Comparison of ENCODE assay signal across 8 cellular contexts in genomic region chr9:4315582-4316215, GRCh38. TPM values are rescaled to one million over a fixed set of nuclear protein-coding genes. Genes with fewer than 3 reads are reported as not detected.
A peak's percentile ranks its signal among the peaks of the same experiment; 100 is the strongest.
DNase-seq lines count a peak whose midpoint lies in the region; ATAC-seq, FAIRE-seq and TF ChIP-seq lines count a peak whose summit lies in the region.

No MANE protein-coding gene starts in this region.

- no peak overlapping the region for H3K27ac Mint-ChIP-seq in T-helper 17 cell

- H3K27me3 Mint-ChIP-seq in T-helper 17 cell = peaks cover 17% of the 10 kb centered on the region

- no peaks in the 10 kb centered on the region for H4K20me1 ChIP-seq in hepatocyte (ENCODE audit: insufficient read depth, poor library complexity, severe bottlenecking)

- TF ChIP-seq CTCF in hepatocyte (IDR thresholded peaks at IDR 0.05; ENCODE audit: poor library complexity) = peak; percentile 85

- no peaks in the 10 kb centered on the region for H3K4me1 ChIP-seq in hepatocyte (ENCODE audit: insufficient read depth)

- no peak overlapping the region for H2AFZ ChIP-seq in hepatocyte

- no peak overlapping the region for H3K4me3 ChIP-seq in hepatocyte

- ATAC-seq in HG02571 (IDR thresholded peaks at IDR 0.05; ENCODE audit: unreplicated experiment) (peak; percentile 81), T-helper 17 cell (peak; percentile 88)

- no peak overlapping the region for H3K27ac ChIP-seq in hepatocyte

- DNase-seq in GM12892 (ENCODE audit: insufficient read length) (peak; percentile 27), NCI-H1092 (lab: John Stamatoyannopoulos, UW) (peak; percentile 71), T-helper 17 cell (peak; percentile 38 to 46 (median 46)), amniotic stem cell (lab: John Stamatoyannopoulos, UW) (peak; percentile 46), hepatocyte (ENCODE audit: low spot score) (peak; percentile 85), OCI-M2 (lab: John Stamatoyannopoulos, UW; ENCODE audit: unreplicated experiment) (no peak)
- peak; percentile 65 to 72 (median 71) for DNase-seq in stimulated activated CD4-positive, alpha-beta T cell treated with anti-CD3 and anti-CD28 coated beads, Interleukin-12 subunit alpha, Interleukin-12 subunit beta, amount 100 ng/mL, for 48 hours (ENCODE audit: low read depth in 2 of 3, low spot score in 1 of 3)

- no peak for TF ChIP-seq POLR2A in GM12892 (IDR thresholded peaks at IDR 0.05; ENCODE audit: low read depth, low read length)

- peaks cover 2% of the 10 kb centered on the region for H3K4me1 Mint-ChIP-seq in T-helper 17 cell

- FAIRE-seq in GM12892 (lab: Jason Lieb, UNC) = peak; percentile 97

- no peak overlapping the region for H3K4me2 ChIP-seq in hepatocyte

- H3K79me2 ChIP-seq in hepatocyte = no peaks in the 10 kb centered on the region

- no peaks in the 10 kb centered on the region for H3K36me3 Mint-ChIP-seq in T-helper 17 cell (ENCODE audit: low read depth)

- WGBS in hepatocyte (ENCODE audit: low lambda C conversion rate, missing lambda C conversion rate) = 12% methylated on average over 4 of the region's 4 CpGs

- no peaks in the 10 kb centered on the region for H3K9me2 ChIP-seq in hepatocyte (replicated peaks; ENCODE audit: insufficient read depth)

- no peaks in the 10 kb centered on the region for H3K27me3 ChIP-seq in hepatocyte

- no peaks in the 10 kb centered on the region for H3K36me3 ChIP-seq in hepatocyte (replicated peaks; ENCODE audit: insufficient read depth, low read depth)

- H3K9me3 ChIP-seq in T-helper 17 cell (ENCODE audit: control insufficient read depth, low read length, poor library complexity, severe bottlenecking) (no peaks in the 10 kb centered on the region), hepatocyte (ENCODE audit: low read depth) (no peaks in the 10 kb centered on the region)

- no peak overlapping the region for H3K4me3 Mint-ChIP-seq in T-helper 17 cell

RNA-seq across cellular contexts. Expression of gene GLIS3, which starts 15.8 kb away (rescaled TPM):
- 0.15 TPM for polyA plus RNA-seq in GM12892 (2012; ENCODE audit: missing spikeins)
- total RNA-seq in T-helper 17 cell = 1 to 10 TPM; 1.3 to 2.1 TPM
- 19.3 and 30.0 TPM in 2 replicates for total RNA-seq in hepatocyte
- polyA plus RNA-seq in hepatocyte = 14.0 and 16.6 TPM in 2 replicates
